ENCODE assay signal across 8 cellular contexts in genomic region chr14:93112891-93113677, GRCh38. TPM values are rescaled to one million over a fixed set of nuclear protein-coding genes. Genes with fewer than 3 reads are reported as not detected.
A peak's percentile ranks its signal among the peaks of the same experiment; 100 is the strongest.
DNase-seq lines count a peak whose midpoint lies in the region; ATAC-seq and TF ChIP-seq lines count a peak whose summit lies in the region.

No MANE protein-coding gene starts in this region.

- intact Hi-C loops in Right ventricle myocardium inferior (cut with DNase I), result loop anchor here (5.0 kb wide), 1 partner anchor 51 kb away; no protein-coding TSS in a partner anchor

- TF ChIP-seq CTCF in LNCaP clone FGC (IDR thresholded peaks at IDR 0.05; ENCODE audit: control insufficient read depth, extremely low read depth, insufficient read depth), result peak; percentile 69
- peak; percentile 92 for TF ChIP-seq CTCF in parathyroid adenoma (IDR thresholded peaks at IDR 0.05)

- peak overlapping the region; percentile 60 for H3K9ac ChIP-seq in SK-N-MC (ENCODE audit: insufficient read length)
- H3K9ac ChIP-seq in parathyroid adenoma, result no peak overlapping the region

- H3K4me1 ChIP-seq in parathyroid adenoma (peaks cover 20% of the 10 kb centered on the region), thymus (ENCODE audit: control insufficient read depth, insufficient read depth, low read length) (peaks cover 22% of the 10 kb centered on the region)

- DNase-seq in GM04504 (ENCODE audit: low read depth) (peak; percentile 53), LNCaP clone FGC (ENCODE audit: low read depth) (peak; percentile 66), SK-N-MC (ENCODE audit: low read depth, low spot score) (peak; percentile 74), Right ventricle myocardium inferior (ENCODE audit: missing footprints) (peak; percentile 88)
- peak; percentile 58 to 78 for DNase-seq in activated naive CD4-positive, alpha-beta T cell treated with anti-CD3 and anti-CD28 coated beads, Interleukin-2, amount 50 U/mL, for 72 hours (ENCODE audit: low spot score in 2 of 2)

- no peaks in the 10 kb centered on the region for H3K9me3 Mint-ChIP-seq in activated naive CD4-positive, alpha-beta T cell treated with anti-CD3 and anti-CD28 coated beads, Interleukin-2, amount 50 U/mL, for 72 hours

- H3K27ac ChIP-seq in SK-N-MC (peak overlapping the region; percentile 65), parathyroid adenoma (peak overlapping the region; percentile 8), thymus (ENCODE audit: low read depth) (no peak overlapping the region)

- H2AFZ ChIP-seq in parathyroid adenoma, result peak overlapping the region; percentile 55

- H3K9me3 ChIP-seq in SK-N-MC (ENCODE audit: low read depth, low read length) (no peaks in the 10 kb centered on the region), parathyroid adenoma (ENCODE audit: control insufficient read depth, low read length) (no peaks in the 10 kb centered on the region), thymus (ENCODE audit: control insufficient read depth) (no peaks in the 10 kb centered on the region)

- H3K79me2 ChIP-seq in parathyroid adenoma, result peaks cover 46% of the 10 kb centered on the region

- H3K27ac Mint-ChIP-seq in activated naive CD4-positive, alpha-beta T cell treated with anti-CD3 and anti-CD28 coated beads, Interleukin-2, amount 50 U/mL, for 72 hours, result peak overlapping the region in 1 of 2 donors; percentile 78

- WGBS in thymus, result 56% methylated on average over 15 of the region's 15 CpGs

- no peaks in the 10 kb centered on the region for H3K36me3 Mint-ChIP-seq in activated naive CD4-positive, alpha-beta T cell treated with anti-CD3 and anti-CD28 coated beads, Interleukin-2, amount 50 U/mL, for 72 hours

- peak in 1 of 2 donors; percentile 39 for ATAC-seq in activated naive CD4-positive, alpha-beta T cell treated with anti-CD3 and anti-CD28 coated beads, Interleukin-2, amount 50 U/mL, for 72 hours
- ATAC-seq in Right ventricle myocardium inferior (no peak), HG03571 (IDR thresholded peaks at IDR 0.05; ENCODE audit: unreplicated experiment) (no peak)

- H3K36me3 ChIP-seq in SK-N-MC (ENCODE audit: insufficient read depth, low read length) (no peaks in the 10 kb centered on the region), parathyroid adenoma (ENCODE audit: control insufficient read depth, insufficient read depth, low read length) (no peaks in the 10 kb centered on the region), thymus (ENCODE audit: control insufficient read depth, insufficient read depth) (no peaks in the 10 kb centered on the region)

- H3K4me3 ChIP-seq in LNCaP clone FGC (ENCODE audit: low read depth, low read length) (peak overlapping the region; percentile 74), SK-N-MC (peak overlapping the region; percentile 86), parathyroid adenoma (ENCODE audit: low read depth, low read length) (peak overlapping the region; percentile 11), thymus (ENCODE audit: low read length) (peak overlapping the region; percentile 30)

- no peaks in the 10 kb centered on the region for H3K27me3 ChIP-seq in parathyroid adenoma (ENCODE audit: control insufficient read depth, insufficient read depth, low read length)
- H3K27me3 ChIP-seq in thymus (ENCODE audit: control insufficient read depth, insufficient read depth), result no peaks in the 10 kb centered on the region

- peak overlapping the region; percentile 96 for H3K4me2 ChIP-seq in parathyroid adenoma (ENCODE audit: low read length)

RNA-seq across cellular contexts. Expression of gene ITPK1, which starts 2.6 kb away (rescaled TPM):
- 10 to 100 TPM; 15.2 to 33.2 TPM for total RNA-seq in activated naive CD4-positive, alpha-beta T cell treated with anti-CD3 and anti-CD28 coated beads, Interleukin-2, amount 50 U/mL, for 72 hours
- 123 TPM for total RNA-seq in Right ventricle myocardium inferior
- polyA plus RNA-seq in thymus, result 20.9 TPM

Comparison
In these comparisons a context has a peak if more than half of its experiments do, and no peak if none do; other contexts are left out.
1. H3K4me3 ChIP-seq: peak in every context shown above with its lines; median percentile 86 in SK-N-MC; 74 in LNCaP clone FGC; 30 in thymus; 11 in parathyroid adenoma.